20 cellular contexts compared by ENCODE assay signal in the genomic region with DNA sequence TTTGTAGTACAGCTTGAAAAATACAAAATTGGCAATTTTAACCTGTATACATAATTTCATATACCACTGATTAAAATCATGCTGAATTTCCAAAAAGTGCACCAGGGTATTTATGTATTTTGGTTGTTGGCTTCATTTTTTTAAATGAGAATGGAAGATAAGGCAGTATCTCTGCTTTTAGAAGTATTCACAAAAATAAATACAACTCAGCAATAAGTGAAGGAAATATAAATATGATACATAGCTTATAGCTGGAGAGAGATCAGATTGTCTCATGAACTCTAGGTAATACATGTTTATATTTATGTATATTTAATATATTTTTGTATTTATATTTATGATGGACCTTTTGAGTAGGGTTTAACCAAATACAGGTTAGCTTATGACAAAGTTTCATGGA.
"Had no signal": no experiment of that assay in that cellular context is flagged by ENCODE, and none has a peak within 500 bp of the region (broad histone marks: within the 10 kb centered on the region; RNA-seq: fewer than 3 reads in every experiment).

No MANE protein-coding gene starts in this region.

- H3K27ac ChIP-seq: coronary artery, left ventricle myocardium inferior, pancreas, right lobe of liver, SJSA1, testis, upper lobe of left lung, WERI-Rb-1 had no signal

- H3K27me3 ChIP-seq: pancreas, right lobe of liver, SJSA1, testis, upper lobe of left lung had no signal

- DNase-seq: activated CD4-positive, alpha-beta T cell treated with anti-CD3 and anti-CD28 coated beads for 4 hours; activated CD8-positive, alpha-beta memory T cell treated with anti-CD3 and anti-CD28 coated beads, Interleukin-2, amount 50 U/mL, for 4 hours; anterior cingulate cortex; central memory CD4-positive, alpha-beta T cell; erythroblast; foreskin melanocyte; kidney glomerular epithelial cell; left ventricle myocardium inferior; mammary epithelial cell; pancreas; right lobe of liver; small intestine; stimulated activated CD4-positive, alpha-beta T cell treated with anti-CD3 and anti-CD28 coated beads, Interleukin-4, amount 100 ng/mL, for 1 hour; SW 1271; testis; upper lobe of left lung; WERI-Rb-1 had no signal

- H3K4me3 ChIP-seq: coronary artery, left ventricle myocardium inferior, pancreas, right lobe of liver, SJSA1, testis, upper lobe of left lung had no signal

- H3K4me1 ChIP-seq: pancreas, right lobe of liver, testis, upper lobe of left lung had no signal

- H3K4me3 Mint-ChIP-seq: brain had no signal

- H3K9me3 ChIP-seq: left ventricle myocardium inferior, pancreas, right lobe of liver, SJSA1, testis, upper lobe of left lung had no signal

- H3K9me3 Mint-ChIP-seq: brain had no signal

- ATAC-seq: pancreas, right lobe of liver had no signal

- H3K27me3 Mint-ChIP-seq: brain had no signal
